Comparison of ENCODE assay signal across 13 cellular contexts in the genomic region with DNA sequence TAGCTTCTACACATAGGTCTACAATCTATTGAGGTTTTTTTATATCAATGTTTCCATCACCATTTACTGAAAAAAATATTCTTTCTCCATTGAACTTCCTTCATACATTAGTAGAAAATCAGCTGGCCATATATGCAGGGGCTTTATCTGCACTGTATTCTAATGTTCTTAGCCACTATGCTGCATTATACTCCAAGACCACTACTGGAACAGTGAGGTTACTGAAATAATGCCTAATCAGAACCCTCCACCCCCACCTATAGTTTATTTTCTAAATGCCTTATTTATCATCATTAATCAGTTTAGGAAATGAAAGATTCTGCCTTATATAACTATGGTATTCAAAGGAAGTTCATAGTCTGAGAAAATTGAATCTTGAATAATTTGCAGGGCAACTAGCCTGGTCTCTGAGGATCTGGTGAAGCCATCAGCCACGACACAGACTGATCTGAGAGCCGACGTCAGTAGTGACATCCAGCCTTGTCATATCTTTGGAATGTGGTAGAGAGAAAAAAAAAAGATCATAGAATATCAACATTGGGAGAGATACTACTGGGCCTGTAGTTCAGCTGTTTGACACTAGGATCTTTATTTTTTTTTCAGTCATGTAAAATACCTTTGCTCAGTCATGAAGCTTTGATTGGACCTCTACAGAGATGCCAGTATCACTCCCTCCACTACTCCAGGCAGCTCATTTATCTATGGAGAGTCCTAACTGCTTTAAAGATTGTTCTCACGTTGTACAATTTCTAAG.
DNase-seq lines count a peak whose midpoint lies in the region; ATAC-seq, FAIRE-seq and TF ChIP-seq lines count a peak whose summit lies in the region.
"Had no signal": no experiment of that assay in that cellular context is flagged by ENCODE, and none has a peak within 500 bp of the region (broad histone marks: within the 10 kb centered on the region; RNA-seq: fewer than 3 reads in every experiment).

No MANE protein-coding gene starts in this region.

- H3K27me3 ChIP-seq in astrocyte (ENCODE audit: insufficient read depth, low read length): no peaks in the 10 kb centered on the region
- no peaks in the 10 kb centered on the region for H3K27me3 ChIP-seq in keratinocyte (ENCODE audit: control insufficient read depth, extremely low read depth, insufficient read depth, low read length)
- H3K27me3 ChIP-seq in sigmoid colon: no peaks in the 10 kb centered on the region

- FAIRE-seq in astrocyte (lab: Jason Lieb, UNC): peak; percentile 65
- peak; percentile 95 for FAIRE-seq in keratinocyte (lab: Jason Lieb, UNC)

- peak overlapping the region; percentile 99 for H3K27ac Mint-ChIP-seq in astrocyte (ENCODE audit: unreplicated experiment)
- H3K27ac Mint-ChIP-seq: activated CD4-positive, alpha-beta memory T cell treated with anti-CD3 and anti-CD28 coated beads for 36 hours; activated naive CD8-positive, alpha-beta T cell treated with anti-CD3 and anti-CD28 coated beads, Interleukin-2, amount 10 ng/mL, durations not matched to agents 7 days and 5 days; CD4-positive, CD25-positive, alpha-beta regulatory T cell had no signal

- H2AFZ ChIP-seq in astrocyte (ENCODE audit: low read depth, low read length) (no peak overlapping the region), keratinocyte (ENCODE audit: control insufficient read depth, low read length) (no peak overlapping the region)

- H3K4me3 ChIP-seq in AG10803 (ENCODE audit: low read length): no peak overlapping the region
- H3K4me3 ChIP-seq in astrocyte (ENCODE audit: insufficient read depth, low read depth, low read length): no peak overlapping the region
- H3K4me3 ChIP-seq in keratinocyte (ENCODE audit: control insufficient read depth in 2 of 3, extremely low read depth in 1 of 3, insufficient read depth in 2 of 3, low read depth in 1 of 3, low read length in 3 of 3): no peak overlapping the region
- no peak overlapping the region for H3K4me3 ChIP-seq in sigmoid colon

- H3K4me3 Mint-ChIP-seq in astrocyte (ENCODE audit: unreplicated experiment): no peak overlapping the region
- H3K4me3 Mint-ChIP-seq: activated CD4-positive, alpha-beta memory T cell treated with anti-CD3 and anti-CD28 coated beads for 36 hours; activated naive CD8-positive, alpha-beta T cell treated with anti-CD3 and anti-CD28 coated beads, Interleukin-2, amount 10 ng/mL, durations not matched to agents 7 days and 5 days; CD4-positive, CD25-positive, alpha-beta regulatory T cell had no signal

- H3K4me2 ChIP-seq in astrocyte (ENCODE audit: low read length): peak overlapping the region; percentile 26
- H3K4me2 ChIP-seq in keratinocyte (ENCODE audit: control insufficient read depth, extremely low read depth, insufficient read depth, low read depth, low read length): peak overlapping the region; percentile 30

- 84% methylated on average over 4 of the region's 4 CpGs for WGBS in sigmoid colon, 2 donors

- no peak for TF ChIP-seq EP300 in sigmoid colon (IDR thresholded peaks at IDR 0.05)

- H3K4me1 ChIP-seq in astrocyte (ENCODE audit: insufficient read depth, low read length) (peaks cover 24% of the 10 kb centered on the region), keratinocyte (ENCODE audit: control insufficient read depth, extremely low read depth, insufficient read depth, low read length) (peaks cover 25% of the 10 kb centered on the region), sigmoid colon (peaks cover 0 to 44% (median 26%) of the 10 kb centered on the region in 4 donors)

- no peaks in the 10 kb centered on the region for H3K9me3 Mint-ChIP-seq in astrocyte (ENCODE audit: unreplicated experiment)
- H3K9me3 Mint-ChIP-seq: activated CD4-positive, alpha-beta memory T cell treated with anti-CD3 and anti-CD28 coated beads for 36 hours; activated naive CD8-positive, alpha-beta T cell treated with anti-CD3 and anti-CD28 coated beads, Interleukin-2, amount 10 ng/mL, durations not matched to agents 7 days and 5 days had no signal

- H3K79me2 ChIP-seq in astrocyte (ENCODE audit: insufficient read depth, low read length) (no peaks in the 10 kb centered on the region), keratinocyte (ENCODE audit: control insufficient read depth, insufficient read depth, low read length) (peaks cover 54% of the 10 kb centered on the region)

- no peaks in the 10 kb centered on the region for H3K27me3 Mint-ChIP-seq in astrocyte (ENCODE audit: low read depth, unreplicated experiment)

- TF ChIP-seq CTCF in AG10803 (conservative IDR thresholded peaks at IDR 0.05; ENCODE audit: low read length) (peak; percentile 32), astrocyte (IDR thresholded peaks at IDR 0.05; ENCODE audit: insufficient read depth, low read depth, low read length) (peak; percentile 46), keratinocyte (optimal IDR thresholded peaks at IDR 0.05 in 1 of 3, IDR thresholded peaks at IDR 0.05 in 1 of 3, conservative IDR thresholded peaks at IDR 0.05 in 1 of 3; ENCODE audit: extremely low read depth in 1 of 3, insufficient read depth in 2 of 3, low read length in 3 of 3) (peak in 2 of 3 experiments; percentile 35 to 45), sigmoid colon (IDR thresholded peaks at IDR 0.05) (no peak)

- ATAC-seq in HG03280 (IDR thresholded peaks at IDR 0.05; ENCODE audit: unreplicated experiment) (no peak), HG03469 (IDR thresholded peaks at IDR 0.05; ENCODE audit: unreplicated experiment) (no peak)

- no peaks in the 10 kb centered on the region for H3K36me3 ChIP-seq in astrocyte (ENCODE audit: insufficient read depth, low read length)
- no peaks in the 10 kb centered on the region for H3K36me3 ChIP-seq in keratinocyte (ENCODE audit: control insufficient read depth in 2 of 2, extremely low read depth in 1 of 2, insufficient read depth in 2 of 2, low read length in 2 of 2)
- H3K36me3 ChIP-seq in sigmoid colon: no peaks in the 10 kb centered on the region

- dilution Hi-C loops in keratinocyte (cut with MboI; ENCODE audit: extremely low pct_ligation_motif_present, low sequenced_read_pairs): no loop called here

- H3K9me3 ChIP-seq in astrocyte (ENCODE audit: insufficient read depth, low read depth, low read length) (no peaks in the 10 kb centered on the region), keratinocyte (ENCODE audit: control insufficient read depth, low read depth, low read length) (no peaks in the 10 kb centered on the region), sigmoid colon (no peaks in the 10 kb centered on the region)

- TF ChIP-seq POLR2A in sigmoid colon (IDR thresholded peaks at IDR 0.05): no peak

- H4K20me1 ChIP-seq in astrocyte (ENCODE audit: insufficient read depth, low read length): no peaks in the 10 kb centered on the region
- no peaks in the 10 kb centered on the region for H4K20me1 ChIP-seq in keratinocyte (ENCODE audit: control insufficient read depth, extremely low read depth, insufficient read depth, low read length)

- DNase-seq in AG10803 (ENCODE audit: low read depth): peak; percentile 73
- peak; percentile 92 for DNase-seq in HT1080 (ENCODE audit: low read depth)
- DNase-seq in astrocyte (ENCODE audit: low read depth): peak; percentile 84
- DNase-seq in keratinocyte (ENCODE audit: low read depth, low spot score): no peak
- DNase-seq in NCI-H1105 treated with DMSO at 0.1 percent for 48 hours (lab: John Stamatoyannopoulos, UW): no peak
- no peak for DNase-seq in sigmoid colon
- DNase-seq: activated CD4-positive, alpha-beta memory T cell treated with anti-CD3 and anti-CD28 coated beads for 36 hours; activated naive CD8-positive, alpha-beta T cell treated with anti-CD3 and anti-CD28 coated beads, Interleukin-2, amount 10 ng/mL, durations not matched to agents 7 days and 5 days; CD4-positive, CD25-positive, alpha-beta regulatory T cell; SHP77 treated with DMSO at 0.1 percent for 48 hours had no signal

- H3K27ac ChIP-seq in astrocyte (ENCODE audit: low read depth, low read length) (peak overlapping the region; percentile 69), keratinocyte (ENCODE audit: control insufficient read depth, insufficient read depth, low read length) (peak overlapping the region; percentile 47), sigmoid colon (no peak overlapping the region)
- H3K27ac ChIP-seq: epithelial cell of prostate had no signal

- H3K36me3 Mint-ChIP-seq in astrocyte (ENCODE audit: low read depth, unreplicated experiment): no peaks in the 10 kb centered on the region
- H3K36me3 Mint-ChIP-seq: activated CD4-positive, alpha-beta memory T cell treated with anti-CD3 and anti-CD28 coated beads for 36 hours; activated naive CD8-positive, alpha-beta T cell treated with anti-CD3 and anti-CD28 coated beads, Interleukin-2, amount 10 ng/mL, durations not matched to agents 7 days and 5 days; CD4-positive, CD25-positive, alpha-beta regulatory T cell had no signal

- intact Hi-C loops in sigmoid colon (cut with DNase I): no loop called here

- H3K9me1 ChIP-seq in keratinocyte (ENCODE audit: control insufficient read depth, extremely low read depth, insufficient read depth, low read length): no peaks in the 10 kb centered on the region

- H3K9ac ChIP-seq in astrocyte (ENCODE audit: low read length) (peak overlapping the region; percentile 40), keratinocyte (ENCODE audit: control insufficient read depth, extremely low read depth, insufficient read depth, low read length) (no peak overlapping the region)

- H3K4me1 Mint-ChIP-seq in astrocyte (ENCODE audit: low read depth, unreplicated experiment): peaks cover 74% of the 10 kb centered on the region
- H3K4me1 Mint-ChIP-seq: activated naive CD8-positive, alpha-beta T cell treated with anti-CD3 and anti-CD28 coated beads, Interleukin-2, amount 10 ng/mL, durations not matched to agents 7 days and 5 days; CD4-positive, CD25-positive, alpha-beta regulatory T cell had no signal

Comparison
In these comparisons a context has a peak if more than half of its experiments do, and no peak if none do; other contexts are left out.
1. DNase-seq: peak in AG10803 (single experiment), HT1080 (single experiment) and astrocyte (single experiment); none in keratinocyte (single experiment), NCI-H1105 treated with DMSO at 0.1 percent for 48 hours (single experiment) and sigmoid colon (single experiment).
2. CTCF ChIP-seq: peak in AG10803 (single experiment), astrocyte (single experiment) and keratinocyte (2 of 3); none in sigmoid colon (0 of 4).
3. H3K27ac ChIP-seq: peak in astrocyte (single experiment) and keratinocyte (single experiment); none in sigmoid colon (0 of 4).